ENCODE assay signal across 8 cellular contexts in genomic region chrX:150982235-150982785, GRCh38. TPM values are rescaled to one million over a fixed set of nuclear protein-coding genes. Genes with fewer than 3 reads are reported as not detected.
DNase-seq lines count a peak whose midpoint lies in the region; ATAC-seq lines count a peak whose summit lies in the region.

No MANE protein-coding gene starts in this region.

- H3K27me3 ChIP-seq in iPS-15b (ENCODE audit: control insufficient read depth, insufficient read depth, low read length) = peaks cover 10% of the 10 kb centered on the region
- peaks cover 0 to 4% (median 0%) of the 10 kb centered on the region in 5 donors for H3K27me3 ChIP-seq in subcutaneous abdominal adipose tissue (ENCODE audit: control insufficient read depth in 5 of 5, insufficient read depth in 4 of 5, low read length in 5 of 5)

- H3K36me3 ChIP-seq in iPS-15b (ENCODE audit: control insufficient read depth, insufficient read depth, low read length) (peaks cover 4% of the 10 kb centered on the region), subcutaneous abdominal adipose tissue (ENCODE audit: control insufficient read depth in 5 of 5, insufficient read depth in 5 of 5, low read length in 5 of 5) (no peaks in the 10 kb centered on the region)

- no peaks in the 10 kb centered on the region for H3K9me3 Mint-ChIP-seq in T-helper 2 cell treated with Interferon-gamma antibody and Interleukin-4, amounts not matched to agents 5 μg/mL and 100 μg/mL, for 36 hours
- no peaks in the 10 kb centered on the region for H3K9me3 Mint-ChIP-seq in activated CD4-positive, alpha-beta memory T cell treated with anti-CD3 and anti-CD28 coated beads, Interleukin-2, amount 10 ng/mL, durations not matched to agents 7 days and 5 days

- CTCF ChIA-PET in activated CD4-positive, alpha-beta memory T cell treated with anti-CD3 and anti-CD28 coated beads, Interleukin-2, amount 10 ng/mL, durations not matched to agents 7 days and 5 days (lab: Charles Lee) = interaction anchor here (1.8 kb wide), 1 partner anchor 210 kb away, joined by 7 read pairs; no protein-coding TSS in a partner anchor

- H3K4me1 Mint-ChIP-seq in T-helper 2 cell treated with Interferon-gamma antibody and Interleukin-4, amounts not matched to agents 5 μg/mL and 100 μg/mL, for 36 hours (ENCODE audit: low read depth) = peaks cover 18% of the 10 kb centered on the region
- H3K4me1 Mint-ChIP-seq in activated CD4-positive, alpha-beta memory T cell treated with anti-CD3 and anti-CD28 coated beads, Interleukin-2, amount 10 ng/mL, durations not matched to agents 7 days and 5 days = peaks cover 19% of the 10 kb centered on the region

- no peak for ATAC-seq in GM18909 (IDR thresholded peaks at IDR 0.05; ENCODE audit: poor library complexity, unreplicated experiment)

- no peaks in the 10 kb centered on the region for H3K27me3 Mint-ChIP-seq in T-helper 2 cell treated with Interferon-gamma antibody and Interleukin-4, amounts not matched to agents 5 μg/mL and 100 μg/mL, for 36 hours (ENCODE audit: low read depth)
- H3K27me3 Mint-ChIP-seq in activated CD4-positive, alpha-beta memory T cell treated with anti-CD3 and anti-CD28 coated beads, Interleukin-2, amount 10 ng/mL, durations not matched to agents 7 days and 5 days = no peaks in the 10 kb centered on the region

- H3K27ac ChIP-seq in subcutaneous abdominal adipose tissue (ENCODE audit: low read depth, low read length) = no peak overlapping the region

- peak overlapping the region; percentile 15 for H3K27ac Mint-ChIP-seq in T-helper 2 cell treated with Interferon-gamma antibody and Interleukin-4, amounts not matched to agents 5 μg/mL and 100 μg/mL, for 36 hours
- H3K27ac Mint-ChIP-seq in activated CD4-positive, alpha-beta memory T cell treated with anti-CD3 and anti-CD28 coated beads, Interleukin-2, amount 10 ng/mL, durations not matched to agents 7 days and 5 days = peak overlapping the region; percentile 21

- H3K36me3 Mint-ChIP-seq in T-helper 2 cell treated with Interferon-gamma antibody and Interleukin-4, amounts not matched to agents 5 μg/mL and 100 μg/mL, for 36 hours (ENCODE audit: low read depth) = peaks cover 8% of the 10 kb centered on the region
- peaks cover 13% of the 10 kb centered on the region for H3K36me3 Mint-ChIP-seq in activated CD4-positive, alpha-beta memory T cell treated with anti-CD3 and anti-CD28 coated beads, Interleukin-2, amount 10 ng/mL, durations not matched to agents 7 days and 5 days (ENCODE audit: low read depth)

- no peak for DNase-seq in T-helper 2 cell treated with Interferon-gamma antibody and Interleukin-4, amounts not matched to agents 5 μg/mL and 100 μg/mL, for 36 hours (ENCODE audit: low spot score)
- no peak for DNase-seq in T-helper 2 cell
- no peak for DNase-seq in activated CD4-positive, alpha-beta memory T cell treated with anti-CD3 and anti-CD28 coated beads, Interleukin-2, amount 10 ng/mL, durations not matched to agents 7 days and 5 days
- DNase-seq in NCI-H1417 (lab: John Stamatoyannopoulos, UW) = no peak
- no peak for DNase-seq in superior temporal gyrus (ENCODE audit: extremely low spot score)

- H3K9me3 ChIP-seq in iPS-15b (ENCODE audit: control insufficient read depth, insufficient read depth, low read length) (no peaks in the 10 kb centered on the region), subcutaneous abdominal adipose tissue (ENCODE audit: control insufficient read depth in 5 of 5, low read length in 5 of 5) (no peaks in the 10 kb centered on the region)

- H3K9ac ChIP-seq in iPS-15b (ENCODE audit: low read depth, low read length) = peak overlapping the region; percentile 65
- H3K9ac ChIP-seq in subcutaneous abdominal adipose tissue (ENCODE audit: low read length in 5 of 5) = peak overlapping the region in 3 of 5 donors; percentile 12 to 62 (median 51)

- H3K4me3 ChIP-seq in iPS-15b (ENCODE audit: low read depth, low read length) (peak overlapping the region; percentile 58), subcutaneous abdominal adipose tissue (ENCODE audit: low read depth in 1 of 5, low read length in 5 of 5) (peak overlapping the region in 4 of 5 donors; percentile 53 to 67 (median 62))

- H3K4me3 Mint-ChIP-seq in T-helper 2 cell treated with Interferon-gamma antibody and Interleukin-4, amounts not matched to agents 5 μg/mL and 100 μg/mL, for 36 hours = peak overlapping the region; percentile 71
- peak overlapping the region; percentile 68 for H3K4me3 Mint-ChIP-seq in activated CD4-positive, alpha-beta memory T cell treated with anti-CD3 and anti-CD28 coated beads, Interleukin-2, amount 10 ng/mL, durations not matched to agents 7 days and 5 days

- POLR2A ChIA-PET in activated CD4-positive, alpha-beta memory T cell treated with anti-CD3 and anti-CD28 coated beads, Interleukin-2, amount 10 ng/mL, durations not matched to agents 7 days and 5 days (lab: Charles Lee) = interaction anchor here (1.1 to 2.3 kb wide), 5 partner anchors 18 to 292 kb away, joined by 3 to 10 read pairs (median 5); partner anchors contain the start of genes CD99L2 and MTMR1

- H3K4me1 ChIP-seq in iPS-15b (ENCODE audit: control insufficient read depth, insufficient read depth, low read length) = peaks cover 2% of the 10 kb centered on the region
- H3K4me1 ChIP-seq in subcutaneous abdominal adipose tissue (ENCODE audit: control insufficient read depth in 5 of 5, insufficient read depth in 5 of 5, low read length in 5 of 5) = peaks cover 2 to 11% (median 9%) of the 10 kb centered on the region in 5 donors

RNA-seq across cellular contexts. Expression of gene HMGB3, which starts 0.8 kb away (rescaled TPM):
- total RNA-seq in activated CD4-positive, alpha-beta memory T cell treated with anti-CD3 and anti-CD28 coated beads, Interleukin-2, amount 10 ng/mL, durations not matched to agents 7 days and 5 days = 10 to 100 TPM; 50.1 to 54.7 TPM
